ENCODE assay signal across 8 cellular contexts in the genomic region with DNA sequence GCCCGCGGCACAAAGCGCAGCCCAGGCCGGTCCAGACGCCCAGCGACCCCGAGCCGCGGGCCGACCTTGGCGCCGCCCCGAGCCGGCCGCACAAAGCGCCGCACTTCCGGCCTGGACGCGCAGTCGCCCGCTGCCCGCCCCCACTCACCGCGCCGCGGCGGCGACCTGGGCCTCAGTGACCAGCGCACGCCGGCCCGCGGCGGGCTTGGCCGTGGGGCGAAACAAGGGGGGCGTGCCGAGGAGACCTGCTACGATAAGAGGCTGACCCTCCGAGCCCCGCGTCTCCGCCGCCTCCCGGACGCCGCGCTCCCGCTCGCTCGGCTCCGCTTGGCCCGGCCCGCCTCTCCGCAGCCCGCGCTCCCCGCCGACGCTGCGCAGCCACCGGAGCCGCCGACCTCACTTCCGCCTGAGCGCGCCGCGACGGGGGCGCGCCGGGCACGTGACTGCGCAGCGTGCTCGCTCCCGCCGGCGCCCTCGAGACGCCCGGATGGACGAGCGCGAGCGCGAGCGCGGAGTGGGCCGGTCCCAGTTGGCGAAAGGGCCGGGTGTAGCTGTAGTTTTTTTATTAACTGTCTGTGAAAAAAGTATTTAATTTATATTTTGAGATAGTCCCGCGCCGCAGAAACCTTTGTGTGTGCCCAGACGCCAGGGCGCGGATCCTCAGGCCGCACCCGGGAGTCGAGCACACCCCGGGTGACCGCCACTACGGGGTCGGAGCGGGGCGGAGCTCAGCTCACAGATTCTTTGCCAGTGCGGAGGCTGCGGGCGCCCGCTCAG. TPM values are rescaled to one million over a fixed set of nuclear protein-coding genes. Genes with fewer than 3 reads are reported as not detected.
DNase-seq lines count a peak whose midpoint lies in the region; ATAC-seq and TF ChIP-seq lines count a peak whose summit lies in the region.

A gene with protein sequence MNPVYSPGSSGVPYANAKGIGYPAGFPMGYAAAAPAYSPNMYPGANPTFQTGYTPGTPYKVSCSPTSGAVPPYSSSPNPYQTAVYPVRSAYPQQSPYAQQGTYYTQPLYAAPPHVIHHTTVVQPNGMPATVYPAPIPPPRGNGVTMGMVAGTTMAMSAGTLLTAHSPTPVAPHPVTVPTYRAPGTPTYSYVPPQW (minus strand): TSS at position 395 of the 777 bp plus-strand sequence. CDS start 10,814 bp downstream, outside the sequence.

- intact Hi-C loops in A673 (cut with micrococcal nuclease; ENCODE audit: unreplicated experiment) (no loop called here), mammary epithelial cell (cut with micrococcal nuclease) (loop anchor here (1.0 to 5.0 kb wide), 2 partner anchors 11 to 76 kb away; no protein-coding TSS in a partner anchor)

- H3K36me3 ChIP-seq in A673 (ENCODE audit: insufficient read depth, low read length, poor library complexity, severe bottlenecking) (peaks cover 12% of the 10 kb centered on the region), mammary epithelial cell (ENCODE audit: insufficient read depth, low read length) (peaks cover 8% of the 10 kb centered on the region)

- no peaks in the 10 kb centered on the region for H3K4me1 ChIP-seq in A673 (ENCODE audit: insufficient read depth, low read length, poor library complexity, severe bottlenecking)
- no peaks in the 10 kb centered on the region for H3K4me1 ChIP-seq in mammary epithelial cell (ENCODE audit: insufficient read depth, low read length)

- CTCF ChIA-PET in A673 (lab: Charles Lee) (no interaction called here), mammary epithelial cell (lab: Charles Lee; ENCODE audit: low non-redundant PET) (no interaction called here)

- H3K9me3 ChIP-seq in A673 (ENCODE audit: low read depth, low read length, poor library complexity, severe bottlenecking), result no peaks in the 10 kb centered on the region
- no peaks in the 10 kb centered on the region for H3K9me3 ChIP-seq in mammary epithelial cell (replicated peaks; ENCODE audit: insufficient read depth, low read length)

- peak within 1 kb of the TSS; percentile 85 for H3K4me2 ChIP-seq in mammary epithelial cell (ENCODE audit: insufficient read depth, low read depth, low read length)

- H3K27ac ChIP-seq in A673 (ENCODE audit: low read depth, low read length, poor library complexity, severe bottlenecking) (peak within 1 kb of the TSS; percentile 94), mammary epithelial cell (ENCODE audit: insufficient read depth, low read depth, low read length) (peak within 1 kb of the TSS; percentile 89)

- ATAC-seq in GM18861 (IDR thresholded peaks at IDR 0.05; ENCODE audit: unreplicated experiment) (peak; percentile 79), HG03095 (IDR thresholded peaks at IDR 0.05; ENCODE audit: unreplicated experiment) (peak; percentile 80)

- TF ChIP-seq CTCF in A673 (conservative IDR thresholded peaks at IDR 0.05; ENCODE audit: low read depth, low read length) (no peak), WI38 (IDR thresholded peaks at IDR 0.05; ENCODE audit: low read depth, low read length) (no peak), mammary epithelial cell (conservative IDR thresholded peaks at IDR 0.05 in 1 of 2, IDR thresholded peaks at IDR 0.05 in 1 of 2; ENCODE audit: extremely low read depth in 1 of 2, insufficient read depth in 1 of 2, low read depth in 1 of 2, low read length in 2 of 2) (no peak)

- peak within 1 kb of the TSS; percentile 87 for H2AFZ ChIP-seq in mammary epithelial cell (ENCODE audit: low read depth, low read length)

- peak within 1 kb of the TSS; percentile 93 for H3K9ac ChIP-seq in mammary epithelial cell (ENCODE audit: insufficient read depth, low read length)

- no peaks in the 10 kb centered on the region for H4K20me1 ChIP-seq in mammary epithelial cell (ENCODE audit: insufficient read depth, low read length)

- POLR2A ChIA-PET in A673 (lab: Charles Lee; ENCODE audit: low non-redundant PET), result no interaction called here

- 1% methylated on average over 62 of the region's 113 CpGs for WGBS in mammary epithelial cell (ENCODE audit: low coverage, missing lambda C conversion rate)

- BruUV-seq in A673 (replicated peaks; lab: Mats Ljungman, UMichigan), result no TSS peak
- BruUV-seq in mammary epithelial cell (replicated peaks; lab: Mats Ljungman, UMichigan), result no TSS peak

- peak; percentile 94 for DNase-seq in A673 (ENCODE audit: low spot score)
- peak; percentile 94 for DNase-seq in NCI-H2171 (lab: John Stamatoyannopoulos, UW)
- peak; percentile 90 for DNase-seq in mammary epithelial cell
- peak; percentile 91 for DNase-seq in iPS-NIHi7 (ENCODE audit: extremely low spot score)
- peak; percentile 71 for DNase-seq in smooth muscle cell of the brain vasculature (ENCODE audit: low read depth, low spot score)

- H3K4me3 ChIP-seq in A673 (ENCODE audit: low read depth, low read length, poor library complexity, severe bottlenecking), result peak within 1 kb of the TSS; percentile 78
- peak within 1 kb of the TSS; percentile 84 for H3K4me3 ChIP-seq in WI38 (ENCODE audit: low read depth, low read length)
- peak within 1 kb of the TSS; percentile 76 to 100 (median 99) for H3K4me3 ChIP-seq in mammary epithelial cell (replicated peaks in 1 of 3; ENCODE audit: insufficient read depth in 1 of 3, low read depth in 2 of 3, low read length in 3 of 3)

- dilution Hi-C loops in mammary epithelial cell (cut with HindIII; ENCODE audit: low sequenced_read_pairs), result no loop called here

- H3K27me3 ChIP-seq in A673 (replicated peaks; ENCODE audit: insufficient read depth, low read depth, low read length, poor library complexity) (no peaks in the 10 kb centered on the region), mammary epithelial cell (ENCODE audit: insufficient read depth, low read length) (no peaks in the 10 kb centered on the region)

- peaks cover 47% of the 10 kb centered on the region for H3K79me2 ChIP-seq in mammary epithelial cell (ENCODE audit: insufficient read depth, low read length)

- in situ Hi-C loops in mammary epithelial cell (cut with MboI; ENCODE audit: low sequenced_read_pairs in 2 of 2), result loop anchor here in 1 of 2 donors (25.0 kb wide), 1 partner anchor 306 kb away; no protein-coding TSS in a partner anchor

RNA-seq across cellular contexts. Expression of the gene that starts here (rescaled TPM):
- total RNA-seq in A673 (2021), result 143 and 149 TPM in 2 replicates
- 100 to 1,000 TPM in 1 of 2 donors, 10 to 100 TPM in 1; 89.5 to 108 TPM for total RNA-seq in mammary epithelial cell
- polyA plus RNA-seq in mammary epithelial cell, result 115 TPM
- polyA minus RNA-seq in mammary epithelial cell, result 59.2 TPM

Comparison
In these comparisons a context has a peak if more than half of its experiments do, and no peak if none do; other contexts are left out.
1. Peak in every context shown above with its lines: DNase-seq, ATAC-seq, H3K4me3 ChIP-seq and H3K27ac ChIP-seq.